1 cellular context compared by ENCODE assay signal in the genomic region with DNA sequence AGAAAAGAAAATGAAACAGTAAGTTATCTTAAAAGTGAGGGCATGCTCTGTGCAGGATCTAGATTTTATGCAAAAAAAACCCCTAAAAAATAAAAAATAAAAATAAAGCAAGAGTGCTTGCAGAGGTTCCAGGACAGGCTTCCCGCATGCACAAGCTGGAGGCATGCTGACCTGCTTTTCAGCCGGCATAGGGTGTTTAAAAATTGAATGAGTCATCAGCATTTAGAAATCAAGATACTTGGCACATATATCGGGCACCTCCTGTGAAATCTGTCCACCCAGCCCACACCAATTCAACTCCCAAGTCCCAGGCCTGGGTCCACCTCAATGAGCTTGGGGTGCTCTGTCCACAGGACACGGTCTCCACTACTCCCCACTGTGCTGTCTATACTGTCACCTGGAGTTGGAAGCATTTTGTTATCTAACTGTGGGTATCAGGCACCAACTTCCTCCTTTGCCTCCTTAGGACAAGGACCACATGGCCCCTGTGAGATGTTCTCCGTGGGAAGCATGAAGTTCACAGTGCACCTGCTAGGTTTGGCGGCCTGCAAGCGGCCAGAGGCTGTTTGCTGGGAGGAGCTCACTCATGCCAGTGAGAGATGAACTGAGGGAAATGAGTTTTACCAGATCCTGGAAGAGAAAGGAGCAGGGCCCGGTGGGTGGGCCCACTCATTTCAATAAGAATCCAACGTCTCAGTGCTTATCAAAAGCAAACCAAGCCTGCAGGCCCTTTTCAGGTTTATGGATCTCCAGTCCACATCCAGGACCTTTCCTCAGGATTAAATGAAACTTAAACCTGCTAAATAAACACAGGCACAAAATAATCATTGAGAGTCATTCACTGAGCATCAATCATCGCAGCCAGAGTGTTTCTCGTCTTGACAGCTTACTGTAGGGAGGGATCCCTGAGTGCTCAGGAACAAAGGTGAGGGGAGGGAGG.
TF ChIP-seq lines count a peak whose summit lies in the region.

No MANE protein-coding gene starts in this region.

TF ChIP-seq in neural cell, 6 proteins besides CTCF, POLR2A, EP300 and RAD21 (continued from another document):
- TF ChIP-seq, protein P1, sequence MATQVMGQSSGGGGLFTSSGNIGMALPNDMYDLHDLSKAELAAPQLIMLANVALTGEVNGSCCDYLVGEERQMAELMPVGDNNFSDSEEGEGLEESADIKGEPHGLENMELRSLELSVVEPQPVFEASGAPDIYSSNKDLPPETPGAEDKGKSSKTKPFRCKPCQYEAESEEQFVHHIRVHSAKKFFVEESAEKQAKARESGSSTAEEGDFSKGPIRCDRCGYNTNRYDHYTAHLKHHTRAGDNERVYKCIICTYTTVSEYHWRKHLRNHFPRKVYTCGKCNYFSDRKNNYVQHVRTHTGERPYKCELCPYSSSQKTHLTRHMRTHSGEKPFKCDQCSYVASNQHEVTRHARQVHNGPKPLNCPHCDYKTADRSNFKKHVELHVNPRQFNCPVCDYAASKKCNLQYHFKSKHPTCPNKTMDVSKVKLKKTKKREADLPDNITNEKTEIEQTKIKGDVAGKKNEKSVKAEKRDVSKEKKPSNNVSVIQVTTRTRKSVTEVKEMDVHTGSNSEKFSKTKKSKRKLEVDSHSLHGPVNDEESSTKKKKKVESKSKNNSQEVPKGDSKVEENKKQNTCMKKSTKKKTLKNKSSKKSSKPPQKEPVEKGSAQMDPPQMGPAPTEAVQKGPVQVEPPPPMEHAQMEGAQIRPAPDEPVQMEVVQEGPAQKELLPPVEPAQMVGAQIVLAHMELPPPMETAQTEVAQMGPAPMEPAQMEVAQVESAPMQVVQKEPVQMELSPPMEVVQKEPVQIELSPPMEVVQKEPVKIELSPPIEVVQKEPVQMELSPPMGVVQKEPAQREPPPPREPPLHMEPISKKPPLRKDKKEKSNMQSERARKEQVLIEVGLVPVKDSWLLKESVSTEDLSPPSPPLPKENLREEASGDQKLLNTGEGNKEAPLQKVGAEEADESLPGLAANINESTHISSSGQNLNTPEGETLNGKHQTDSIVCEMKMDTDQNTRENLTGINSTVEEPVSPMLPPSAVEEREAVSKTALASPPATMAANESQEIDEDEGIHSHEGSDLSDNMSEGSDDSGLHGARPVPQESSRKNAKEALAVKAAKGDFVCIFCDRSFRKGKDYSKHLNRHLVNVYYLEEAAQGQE (IDR thresholded peaks at IDR 0.05; ENCODE audit: borderline replicate concordance), result no peak
